8 cellular contexts compared by ENCODE assay signal in the genomic region with DNA sequence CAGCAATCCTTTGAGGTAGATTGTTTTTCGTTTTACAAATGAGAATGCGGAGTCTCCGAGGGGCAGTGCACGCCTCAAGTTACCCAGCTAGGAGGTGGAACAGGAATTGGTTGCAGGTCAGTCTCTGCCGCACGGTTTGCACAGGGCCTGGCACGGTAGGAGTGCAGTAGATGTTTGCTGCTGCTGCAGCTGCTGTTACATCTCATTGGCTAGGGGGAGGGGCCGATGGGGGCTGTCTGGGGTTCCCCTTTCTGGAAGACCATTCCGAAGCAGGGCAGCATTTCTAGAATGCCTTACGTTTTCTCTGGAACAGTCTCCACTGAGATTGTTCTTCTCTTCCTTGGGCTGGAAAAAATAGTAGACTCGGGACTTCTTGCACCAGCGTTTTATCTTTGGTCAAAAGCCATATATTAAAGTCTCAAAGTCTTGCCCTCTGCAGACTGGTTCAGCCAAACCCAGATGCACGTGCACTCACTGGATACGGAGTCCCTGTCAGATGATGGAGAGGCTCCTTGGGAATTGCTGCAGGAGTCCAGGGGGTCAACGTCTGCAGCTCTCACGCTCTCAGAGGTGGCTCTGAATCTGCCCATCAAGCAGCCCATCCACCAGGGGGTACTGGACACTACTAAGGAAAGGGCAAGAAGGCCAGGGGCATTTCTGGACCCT. TPM values are rescaled to one million over a fixed set of nuclear protein-coding genes. Genes with fewer than 3 reads are reported as not detected.
A peak's percentile ranks its signal among the peaks of the same experiment; 100 is the strongest.
DNase-seq lines count a peak whose midpoint lies in the region; ATAC-seq, FAIRE-seq and TF ChIP-seq lines count a peak whose summit lies in the region.

No MANE protein-coding gene starts in this region.

- H3K27ac ChIP-seq in A549: no peak overlapping the region
- H3K27ac ChIP-seq in KMS-11: no peak overlapping the region
- H3K27ac ChIP-seq in iPS-20b (ENCODE audit: low read length): no peak overlapping the region

- peaks cover 33% of the 10 kb centered on the region for H3K36me3 Mint-ChIP-seq in activated T-helper 1 cell treated with anti-CD3 and anti-CD28 coated beads, Interleukin-12 subunit alpha, Interleukin-12 subunit beta, Interleukin-2, Interleukin-4 antibody, amounts not matched to agents 30 ng/mL and 10 ng/mL and 1 ng/mL, durations not matched to agents 14 hours and 24 hours and 36 hours (ENCODE audit: low read depth)

- no peaks in the 10 kb centered on the region; the same call in 1 of the 2 replicates for H3K36me3 ChIP-seq in KMS-11 (ENCODE audit: insufficient read depth)
- H3K36me3 ChIP-seq in iPS-20b (ENCODE audit: insufficient read depth, low read depth, low read length): peaks cover 18% of the 10 kb centered on the region

- no peak for TF ChIP-seq POLR2A in A549 (IDR thresholded peaks at IDR 0.05; ENCODE audit: low read length)

- peaks cover 61% of the 10 kb centered on the region for H3K4me1 Mint-ChIP-seq in activated T-helper 1 cell treated with anti-CD3 and anti-CD28 coated beads, Interleukin-12 subunit alpha, Interleukin-12 subunit beta, Interleukin-2, Interleukin-4 antibody, amounts not matched to agents 30 ng/mL and 10 ng/mL and 1 ng/mL, durations not matched to agents 14 hours and 24 hours and 36 hours (ENCODE audit: low read depth)

- H3K9ac ChIP-seq in KMS-11: no peak overlapping the region
- H3K9ac ChIP-seq in iPS-20b (ENCODE audit: low read depth, low read length): peak overlapping the region; percentile 74; the same call in 1 of the 2 replicates

- TF ChIP-seq RAD21 in A549 (conservative IDR thresholded peaks at IDR 0.05 in 1 of 2, IDR thresholded peaks at IDR 0.05 in 1 of 2): no peak

- no peaks in the 10 kb centered on the region for H3K9me3 Mint-ChIP-seq in activated T-helper 1 cell treated with anti-CD3 and anti-CD28 coated beads, Interleukin-12 subunit alpha, Interleukin-12 subunit beta, Interleukin-2, Interleukin-4 antibody, amounts not matched to agents 30 ng/mL and 10 ng/mL and 1 ng/mL, durations not matched to agents 14 hours and 24 hours and 36 hours

- peak overlapping the region; percentile 94 for H3K27ac Mint-ChIP-seq in activated T-helper 1 cell treated with anti-CD3 and anti-CD28 coated beads, Interleukin-12 subunit alpha, Interleukin-12 subunit beta, Interleukin-2, Interleukin-4 antibody, amounts not matched to agents 30 ng/mL and 10 ng/mL and 1 ng/mL, durations not matched to agents 14 hours and 24 hours and 36 hours

- no peak for FAIRE-seq in A549 (lab: Jason Lieb, UNC)

- WGBS in A549 (ENCODE audit: missing lambda C conversion rate): 79% methylated on average over 16 of the region's 16 CpGs

- H3K4me3 Mint-ChIP-seq in activated T-helper 1 cell treated with anti-CD3 and anti-CD28 coated beads, Interleukin-12 subunit alpha, Interleukin-12 subunit beta, Interleukin-2, Interleukin-4 antibody, amounts not matched to agents 30 ng/mL and 10 ng/mL and 1 ng/mL, durations not matched to agents 14 hours and 24 hours and 36 hours: peak overlapping the region; percentile 96

- no peaks in the 10 kb centered on the region for H4K20me1 ChIP-seq in KMS-11 (ENCODE audit: insufficient read depth)

- H3K4me1 ChIP-seq in A549 (peaks cover 15% of the 10 kb centered on the region; the same call in 2 of the 3 replicates), KMS-11 (ENCODE audit: low read depth, poor library complexity, severe bottlenecking) (peaks cover 12% of the 10 kb centered on the region), iPS-20b (ENCODE audit: insufficient read depth, low read length) (peaks cover 17% of the 10 kb centered on the region; the same call in 1 of the 2 replicates)

- no peak for TF ChIP-seq EP300 in A549 (IDR thresholded peaks at IDR 0.05)

- H3K27me3 Mint-ChIP-seq in activated T-helper 1 cell treated with anti-CD3 and anti-CD28 coated beads, Interleukin-12 subunit alpha, Interleukin-12 subunit beta, Interleukin-2, Interleukin-4 antibody, amounts not matched to agents 30 ng/mL and 10 ng/mL and 1 ng/mL, durations not matched to agents 14 hours and 24 hours and 36 hours (ENCODE audit: insufficient read depth): no peaks in the 10 kb centered on the region

- H3K79me2 ChIP-seq in KMS-11 (ENCODE audit: insufficient read depth, low read depth): peaks cover 20% of the 10 kb centered on the region; the same call in 1 of the 2 replicates

- H3K9me3 ChIP-seq in A549: no peaks in the 10 kb centered on the region
- H3K9me3 ChIP-seq in iPS-20b (ENCODE audit: insufficient read depth, low read depth, low read length): no peaks in the 10 kb centered on the region

- peak overlapping the region; percentile 96; the same call in 2 of the 3 replicates for H3K4me3 ChIP-seq in A549
- no peak overlapping the region for H3K4me3 ChIP-seq in KMS-11 (IDR thresholded peaks at IDR 0.05; ENCODE audit: insufficient read depth, low read depth, low read length)
- peak overlapping the region; percentile 88 for H3K4me3 ChIP-seq in iPS-20b (ENCODE audit: low read length)

- H3K4me2 ChIP-seq in A549: peak overlapping the region; percentile 93
- H3K4me2 ChIP-seq in KMS-11: peak overlapping the region; percentile 87

- ATAC-seq in A549 (no peak), GM21529 (IDR thresholded peaks at IDR 0.05; ENCODE audit: unreplicated experiment) (no peak)

- no peaks in the 10 kb centered on the region for H3K27me3 ChIP-seq in KMS-11 (ENCODE audit: insufficient read depth, low read depth)
- no peaks in the 10 kb centered on the region for H3K27me3 ChIP-seq in iPS-20b (ENCODE audit: insufficient read depth, low read length)

- CTCF ChIA-PET in A549 (lab: Yijun Ruan, JAX): interaction anchor here (1.3 kb wide), 1 partner anchor 271 kb away, joined by 3 read pairs; no protein-coding TSS in a partner anchor

- TF ChIP-seq CTCF in A549 (IDR thresholded peaks at IDR 0.05) (no peak), KMS-11 (conservative IDR thresholded peaks at IDR 0.05; ENCODE audit: low read depth, low read length) (no peak)

- DNase-seq in A549 (ENCODE audit: low read depth in 1 of 2, low spot score in 1 of 2): peak in 1 of 2 experiments; percentile 14
- peak; percentile 30 for DNase-seq in activated T-helper 1 cell treated with anti-CD3 and anti-CD28 coated beads, Interleukin-12 subunit alpha, Interleukin-12 subunit beta, Interleukin-2, Interleukin-4 antibody, amounts not matched to agents 30 ng/mL and 10 ng/mL and 1 ng/mL, durations not matched to agents 14 hours and 24 hours and 36 hours (ENCODE audit: low spot score)
- peak; percentile 34 to 41 for DNase-seq in stimulated activated CD8-positive, alpha-beta memory T cell treated with anti-CD3 and anti-CD28 coated beads, Interleukin-2, amount 100 ng/mL, for 48 hours (ENCODE audit: low read depth in 2 of 2)
- DNase-seq in NCI-H146 treated with DMSO at 0.1 percent for 48 hours (lab: John Stamatoyannopoulos, UW; ENCODE audit: unreplicated experiment): no peak
- no peak for DNase-seq in NCI-H82 treated with DMSO at 0.1 percent for 48 hours (lab: John Stamatoyannopoulos, UW; ENCODE audit: unreplicated experiment)

- no peak overlapping the region; the same call in 1 of the 2 replicates for H2AFZ ChIP-seq in KMS-11 (ENCODE audit: low read depth)

- POLR2A ChIA-PET in A549 (lab: Yijun Ruan, JAX): no interaction called here

- intact Hi-C loops in activated T-helper 1 cell treated with anti-CD3 and anti-CD28 coated beads, Interleukin-12 subunit alpha, Interleukin-12 subunit beta, Interleukin-2, Interleukin-4 antibody, amounts not matched to agents 30 ng/mL and 10 ng/mL and 1 ng/mL, durations not matched to agents 14 hours and 24 hours and 36 hours (cut with micrococcal nuclease): loop anchor here (5.0 kb wide), 3 partner anchors 206 to 406 kb away; a partner anchor contains a TSS

TF ChIP-seq in A549, 52 proteins besides CTCF, POLR2A, EP300 and RAD21 (continues in another document):
- no peak for TF ChIP-seq CHD4 (IDR thresholded peaks at IDR 0.05; ENCODE audit: borderline replicate concordance)

RNA-seq across cellular contexts. Expression of a gene that starts 1.2 kb away (rescaled TPM):
- polyA plus RNA-seq in A549 (2011; rRNA removed) (3.8 and 3.9 TPM in 2 replicates), A549 (2017; fragmentation: RNase III; extraction: RNeasy Plus Mini Kit Qiagen cat#74134 plus additional on column Dnase treatment) (5.0 to 5.9 TPM (median 5.9 TPM) in 3 replicates)
- 6.7 and 7.7 TPM in 2 replicates for polyA plus RNA-seq in A549 (2012; cell fraction: cytosol; rRNA removed)
- 27.3 and 32.5 TPM in 2 replicates for polyA plus RNA-seq in A549 (2012; cell fraction: nucleus; rRNA removed)
- polyA minus RNA-seq in A549 (2011; rRNA and poly(A)+ RNA removed): 6.6 and 8.8 TPM in 2 replicates
- total RNA-seq in activated T-helper 1 cell treated with anti-CD3 and anti-CD28 coated beads, Interleukin-12 subunit alpha, Interleukin-12 subunit beta, Interleukin-2, Interleukin-4 antibody, amounts not matched to agents 30 ng/mL and 10 ng/mL and 1 ng/mL, durations not matched to agents 14 hours and 24 hours and 36 hours: 47.9 and 50.2 TPM in 2 replicates

RNA-seq across cellular contexts. Expression of a gene that starts 1.4 kb away (rescaled TPM):
- polyA plus RNA-seq in A549 (2011; rRNA removed) (58.0 and 91.4 TPM in 2 replicates), A549 (2017; fragmentation: RNase III; extraction: RNeasy Plus Mini Kit Qiagen cat#74134 plus additional on column Dnase treatment) (111 to 131 TPM (median 127 TPM) in 3 replicates)
- 34.3 and 38.0 TPM in 2 replicates for polyA plus RNA-seq in A549 (2012; cell fraction: cytosol; rRNA removed)
- 6.0 and 10.5 TPM in 2 replicates for polyA plus RNA-seq in A549 (2012; cell fraction: nucleus; rRNA removed)
- 7.8 and 8.7 TPM in 2 replicates for polyA minus RNA-seq in A549 (2011; rRNA and poly(A)+ RNA removed)
- total RNA-seq in activated T-helper 1 cell treated with anti-CD3 and anti-CD28 coated beads, Interleukin-12 subunit alpha, Interleukin-12 subunit beta, Interleukin-2, Interleukin-4 antibody, amounts not matched to agents 30 ng/mL and 10 ng/mL and 1 ng/mL, durations not matched to agents 14 hours and 24 hours and 36 hours: 64.0 and 67.4 TPM in 2 replicates

RNA-seq across cellular contexts. Expression of a gene that starts 12.5 kb away (rescaled TPM):
- polyA plus RNA-seq in A549 (2011; rRNA removed) (74.9 and 77.3 TPM in 2 replicates), A549 (2017; fragmentation: RNase III; extraction: RNeasy Plus Mini Kit Qiagen cat#74134 plus additional on column Dnase treatment) (52.3 to 58.7 TPM (median 54.0 TPM) in 3 replicates)
- polyA plus RNA-seq in A549 (2012; cell fraction: cytosol; rRNA removed): 52.8 and 62.0 TPM in 2 replicates
- polyA plus RNA-seq in A549 (2012; cell fraction: nucleus; rRNA removed): 42.8 and 52.6 TPM in 2 replicates
- polyA minus RNA-seq in A549 (2011; rRNA and poly(A)+ RNA removed): 35.7 and 38.4 TPM in 2 replicates
- total RNA-seq in activated T-helper 1 cell treated with anti-CD3 and anti-CD28 coated beads, Interleukin-12 subunit alpha, Interleukin-12 subunit beta, Interleukin-2, Interleukin-4 antibody, amounts not matched to agents 30 ng/mL and 10 ng/mL and 1 ng/mL, durations not matched to agents 14 hours and 24 hours and 36 hours: 61.3 and 62.1 TPM in 2 replicates

RNA-seq across cellular contexts. Expression of a gene that starts 33.5 kb away (rescaled TPM):
- polyA plus RNA-seq in A549 (2011; rRNA removed) (32.4 and 38.0 TPM in 2 replicates), A549 (2017; fragmentation: RNase III; extraction: RNeasy Plus Mini Kit Qiagen cat#74134 plus additional on column Dnase treatment) (23.3 to 26.9 TPM (median 24.9 TPM) in 3 replicates)
- polyA plus RNA-seq in A549 (2012; cell fraction: cytosol; rRNA removed): 14.0 and 19.1 TPM in 2 replicates
- 22.8 and 23.4 TPM in 2 replicates for polyA plus RNA-seq in A549 (2012; cell fraction: nucleus; rRNA removed)
- 17.9 and 21.1 TPM in 2 replicates for polyA minus RNA-seq in A549 (2011; rRNA and poly(A)+ RNA removed)
- 21.9 and 25.6 TPM in 2 replicates for total RNA-seq in activated T-helper 1 cell treated with anti-CD3 and anti-CD28 coated beads, Interleukin-12 subunit alpha, Interleukin-12 subunit beta, Interleukin-2, Interleukin-4 antibody, amounts not matched to agents 30 ng/mL and 10 ng/mL and 1 ng/mL, durations not matched to agents 14 hours and 24 hours and 36 hours

Comparison
In these comparisons a context has a peak if more than half of its experiments do, and no peak if none do; other contexts are left out.
1. DNase-seq: peak in activated T-helper 1 cell treated with anti-CD3 and anti-CD28 coated beads, Interleukin-12 subunit alpha, Interleukin-12 subunit beta, Interleukin-2, Interleukin-4 antibody, amounts not matched to agents 30 ng/mL and 10 ng/mL and 1 ng/mL, durations not matched to agents 14 hours and 24 hours and 36 hours (single experiment) and stimulated activated CD8-positive, alpha-beta memory T cell treated with anti-CD3 and anti-CD28 coated beads, Interleukin-2, amount 100 ng/mL, for 48 hours (2 of 2); none in NCI-H146 treated with DMSO at 0.1 percent for 48 hours (single experiment) and NCI-H82 treated with DMSO at 0.1 percent for 48 hours (single experiment).